Comparison of ENCODE assay signal across 16 cellular contexts in genomic region chr9:95096807-95097206, GRCh38.
DNase-seq lines count a peak whose midpoint lies in the region; TF ChIP-seq lines count a peak whose summit lies in the region.
"Had no signal": no experiment of that assay in that cellular context is flagged by ENCODE, and none has a peak within 500 bp of the region (broad histone marks: within the 10 kb centered on the region; RNA-seq: fewer than 3 reads in every experiment).

No MANE protein-coding gene starts in this region.

- H3K4me3 ChIP-seq in AG10803 (ENCODE audit: low read length), result no peak overlapping the region
- H3K4me3 ChIP-seq in brain microvascular endothelial cell (ENCODE audit: low read depth, low read length), result no peak overlapping the region
- H3K4me3 ChIP-seq in osteoblast (ENCODE audit: insufficient read depth, low read length), result no peak overlapping the region
- H3K4me3 ChIP-seq: body of pancreas, left lung had no signal

- H3K4me1 ChIP-seq in osteoblast (ENCODE audit: insufficient read depth, low read length), result peaks cover 36% of the 10 kb centered on the region

- H3K27me3 ChIP-seq in brain microvascular endothelial cell (replicated peaks), result no peaks in the 10 kb centered on the region
- no peaks in the 10 kb centered on the region for H3K27me3 ChIP-seq in osteoblast (ENCODE audit: insufficient read depth, low read length)
- H3K27me3 ChIP-seq: body of pancreas, left lung had no signal

- H3K36me3 ChIP-seq in brain microvascular endothelial cell (replicated peaks) (no peaks in the 10 kb centered on the region), osteoblast (ENCODE audit: insufficient read depth, low read length) (peaks cover 7% of the 10 kb centered on the region)

- H3K79me2 ChIP-seq in osteoblast (ENCODE audit: insufficient read depth, low read length), result peaks cover 22% of the 10 kb centered on the region

- no peak overlapping the region for H3K4me2 ChIP-seq in osteoblast (ENCODE audit: insufficient read depth, low read length)

- no peaks in the 10 kb centered on the region for H4K20me1 ChIP-seq in osteoblast (ENCODE audit: insufficient read depth, low read length)

- TF ChIP-seq CTCF in AG10803 (conservative IDR thresholded peaks at IDR 0.05; ENCODE audit: low read length), result 0 out of 2 replicates have a peak, but pooled peaks have one; percentile 7
- TF ChIP-seq CTCF in brain microvascular endothelial cell (IDR thresholded peaks at IDR 0.05; ENCODE audit: low read depth, low read length, missing control alignments), result peak; percentile 5
- no peak for TF ChIP-seq CTCF in osteoblast (IDR thresholded peaks at IDR 0.05; ENCODE audit: extremely low read depth, low read depth, low read length)

- in situ Hi-C loops in brain microvascular endothelial cell (cut with HindIII; ENCODE audit: low pct_ligation_motif_present, low sequenced_read_pairs), result no loop called here

- H3K9me3 ChIP-seq in osteoblast (ENCODE audit: low read depth, low read length), result no peaks in the 10 kb centered on the region
- H3K9me3 ChIP-seq: body of pancreas, left lung had no signal

- H2AFZ ChIP-seq in osteoblast (ENCODE audit: low read length), result no peak overlapping the region

- H3K27ac ChIP-seq in brain microvascular endothelial cell, result no peak overlapping the region
- H3K27ac ChIP-seq in osteoblast (ENCODE audit: low read depth, low read length), result no peak overlapping the region
- H3K27ac ChIP-seq: left lung had no signal

- DNase-seq in AG10803 (ENCODE audit: low read depth), result no peak
- DNase-seq in HT-29 (ENCODE audit: low spot score), result peak; percentile 26
- no peak for DNase-seq in brain microvascular endothelial cell
- peak; percentile 71 for DNase-seq in osteoblast (ENCODE audit: insufficient read length, low spot score, missing footprints)
- no peak for DNase-seq in NCI-H526 (lab: John Stamatoyannopoulos, UW)
- no peak for DNase-seq in T-helper 1 cell
- DNase-seq in NCI-H2107 (lab: John Stamatoyannopoulos, UW), result no peak
- DNase-seq in LoVo (ENCODE audit: low spot score), result no peak
- DNase-seq: activated CD4-positive, CD25-positive, alpha-beta regulatory T cell treated with anti-CD3 and anti-CD28 coated beads, Interleukin-2, amount 50 U/mL, for 72 hours; activated naive CD4-positive, alpha-beta T cell treated with anti-CD3 and anti-CD28 coated beads, Interleukin-2, amount 50 U/mL, for 16 hours; body of pancreas; dermis blood vessel endothelial cell; GOT3; left lung; NCI-H1048; stimulated activated naive CD4-positive, alpha-beta T cell treated with Interleukin-2 at 50 U/mL for 16 hours had no signal

Comparison
In these comparisons a context has a peak if more than half of its experiments do, and no peak if none do; other contexts are left out.
1. DNase-seq: peak in HT-29 (single experiment) and osteoblast (single experiment); none in AG10803 (single experiment), brain microvascular endothelial cell (single experiment), NCI-H526 (0 of 2), T-helper 1 cell (0 of 5), NCI-H2107 (single experiment) and LoVo (single experiment).